Comparison of ENCODE assay signal across 1 cellular context in genomic region chr12:104357431-104357952, GRCh38.
TF ChIP-seq lines count a peak whose summit lies in the region.

No MANE protein-coding gene starts in this region.

TF ChIP-seq in SK-N-SH treated with all-trans-retinoic acid at 6 μM for 48 hours, 23 proteins besides CTCF, POLR2A, EP300 and RAD21 (continued from another document):
- TF ChIP-seq POU6F1 (CRISPR knock-in tag; IDR thresholded peaks at IDR 0.05; ENCODE audit: borderline replicate concordance, low read depth) (no peak), ZNF8 (CRISPR knock-in tag; IDR thresholded peaks at IDR 0.05) (no peak), TOX (CRISPR knock-in tag; IDR thresholded peaks at IDR 0.05; ENCODE audit: borderline replicate concordance) (no peak)
